In the genomic region with DNA sequence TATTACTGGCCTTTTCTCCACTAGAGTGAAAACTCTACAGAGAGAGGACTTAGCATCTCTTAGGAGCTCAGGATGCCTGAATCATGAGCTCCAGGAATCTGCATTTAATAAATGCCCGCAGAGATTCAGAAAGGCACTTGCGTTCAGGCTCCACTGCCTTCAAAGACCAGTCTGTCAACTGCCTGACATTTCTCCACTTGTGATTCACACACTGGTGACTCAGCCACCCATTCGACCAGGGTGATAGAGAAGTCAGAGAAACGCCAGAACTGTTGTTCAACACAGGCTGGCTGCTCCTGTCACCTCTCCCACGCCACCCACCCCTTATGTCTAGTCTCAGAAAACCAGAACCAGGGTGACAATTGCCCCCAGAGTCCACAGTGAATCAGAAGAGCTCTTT, we compare ENCODE assay signal across 8 cellular contexts. TPM values are rescaled to one million over a fixed set of nuclear protein-coding genes. Genes with fewer than 3 reads are reported as not detected.
DNase-seq lines count a peak whose midpoint lies in the region; ATAC-seq and TF ChIP-seq lines count a peak whose summit lies in the region.

No MANE protein-coding gene starts in this region.

- no peaks in the 10 kb centered on the region for H3K36me3 ChIP-seq in OCI-LY7 (ENCODE audit: insufficient read depth, low read length)
- no peaks in the 10 kb centered on the region for H3K36me3 ChIP-seq in stomach

- no peak overlapping the region for H3K27ac ChIP-seq in OCI-LY7 (ENCODE audit: low read depth, low read length, poor library complexity, severe bottlenecking)
- peak overlapping the region in 4 of 5 donors; percentile 46 to 84 (median 62) for H3K27ac ChIP-seq in stomach

- no peaks in the 10 kb centered on the region for H4K20me1 ChIP-seq in OCI-LY7 (ENCODE audit: insufficient read depth, low read length)

- intact Hi-C loops in OCI-LY7 (cut with micrococcal nuclease; ENCODE audit: unreplicated experiment): no loop called here
- intact Hi-C loops in stomach (cut with DNase I; ENCODE audit: low total_unique reads): no loop called here

- DNase-seq in NCI-H345 (lab: John Stamatoyannopoulos, UW): peak; percentile 60
- DNase-seq in NCI-H345 treated with DMSO at 0.1 percent for 48 hours (lab: John Stamatoyannopoulos, UW; ENCODE audit: unreplicated experiment): no peak
- DNase-seq in OCI-LY7 (ENCODE audit: low spot score): no peak
- peak; percentile 82 for DNase-seq in activated naive CD8-positive, alpha-beta T cell treated with anti-CD3 and anti-CD28 coated beads, Interleukin-2, amount 50 U/mL, for 24 hours
- peak; percentile 50 to 88 for DNase-seq in lung microvascular endothelial cell (ENCODE audit: low read depth in 2 of 2)
- peak; percentile 45 for DNase-seq in stomach
- DNase-seq in GOT3 (lab: John Stamatoyannopoulos, UW): no peak

- H3K4me2 ChIP-seq in OCI-LY7 (ENCODE audit: low read length): peak overlapping the region; percentile 11; the same call in 1 of the 2 replicates

- peak overlapping the region; percentile 47 for H3K4me3 Mint-ChIP-seq in activated naive CD8-positive, alpha-beta T cell treated with anti-CD3 and anti-CD28 coated beads, Interleukin-2, amount 50 U/mL, for 24 hours

- H3K4me1 ChIP-seq in OCI-LY7 (ENCODE audit: insufficient read depth, low read length, poor library complexity, severe bottlenecking) (peaks cover 15% of the 10 kb centered on the region), stomach (peaks cover 13 to 37% (median 20%) of the 10 kb centered on the region in 4 donors)

- peaks cover 60% of the 10 kb centered on the region for H3K4me1 Mint-ChIP-seq in activated naive CD8-positive, alpha-beta T cell treated with anti-CD3 and anti-CD28 coated beads, Interleukin-2, amount 50 U/mL, for 24 hours

- no peaks in the 10 kb centered on the region for H3K27me3 ChIP-seq in stomach

- H3K27ac Mint-ChIP-seq in activated naive CD8-positive, alpha-beta T cell treated with anti-CD3 and anti-CD28 coated beads, Interleukin-2, amount 50 U/mL, for 24 hours: peak overlapping the region; percentile 74

- TF ChIP-seq POLR2A in stomach (IDR thresholded peaks at IDR 0.05): no peak

- no peaks in the 10 kb centered on the region for H3K36me3 Mint-ChIP-seq in activated naive CD8-positive, alpha-beta T cell treated with anti-CD3 and anti-CD28 coated beads, Interleukin-2, amount 50 U/mL, for 24 hours (ENCODE audit: low read depth)

- no peak overlapping the region for H3K4me3 ChIP-seq in OCI-LY7 (ENCODE audit: low read depth, low read length, poor library complexity, severe bottlenecking)
- H3K4me3 ChIP-seq in stomach: no peak overlapping the region

- no peaks in the 10 kb centered on the region for H3K27me3 Mint-ChIP-seq in activated naive CD8-positive, alpha-beta T cell treated with anti-CD3 and anti-CD28 coated beads, Interleukin-2, amount 50 U/mL, for 24 hours

- H3K9me2 ChIP-seq in OCI-LY7 (ENCODE audit: insufficient read depth, low read length): no peaks in the 10 kb centered on the region

- TF ChIP-seq CTCF in OCI-LY7 (conservative IDR thresholded peaks at IDR 0.05; ENCODE audit: low read length) (no peak), stomach (IDR thresholded peaks at IDR 0.05) (no peak)

- CTCF ChIA-PET in OCI-LY7 (lab: Charles Lee; ENCODE audit: unreplicated experiment): interaction anchor here (0.6 to 1.0 kb wide), 2 partner anchors 26 to 1029 kb away, joined by 4 read pairs; no protein-coding TSS in a partner anchor

- no TSS peak for BruUV-seq in OCI-LY7 (replicated peaks; lab: Mats Ljungman, UMichigan)

- POLR2A ChIA-PET in OCI-LY7 (lab: Charles Lee): interaction anchor here (0.6 to 1.8 kb wide), 5 partner anchors 9 to 60 kb away, joined by 3 to 17 read pairs (median 4); no protein-coding TSS in a partner anchor

- peak overlapping the region; percentile 73; the same call in 1 of the 2 replicates for H2AFZ ChIP-seq in OCI-LY7 (ENCODE audit: low read length)

- no peak for TF ChIP-seq EP300 in stomach (IDR thresholded peaks at IDR 0.05)

- WGBS in stomach, 5 donors: 22 to 33% (median 30%) methylated on average over 5 of the region's 5 CpGs

- H3K9me3 Mint-ChIP-seq in activated naive CD8-positive, alpha-beta T cell treated with anti-CD3 and anti-CD28 coated beads, Interleukin-2, amount 50 U/mL, for 24 hours: no peaks in the 10 kb centered on the region

- peak; percentile 98 for ATAC-seq in activated naive CD8-positive, alpha-beta T cell treated with anti-CD3 and anti-CD28 coated beads, Interleukin-2, amount 50 U/mL, for 24 hours
- no peak for ATAC-seq in GM21526 (IDR thresholded peaks at IDR 0.05; ENCODE audit: low FRiP score, unreplicated experiment)

- H3K9me3 ChIP-seq in OCI-LY7 (ENCODE audit: low read length): no peaks in the 10 kb centered on the region
- no peaks in the 10 kb centered on the region for H3K9me3 ChIP-seq in stomach

- H3K79me2 ChIP-seq in OCI-LY7 (ENCODE audit: insufficient read depth, low read depth, low read length): no peaks in the 10 kb centered on the region

RNA-seq across cellular contexts. Expression of a gene that starts 26.9 kb away (rescaled TPM):
- 110 and 117 TPM in 2 replicates for total RNA-seq in OCI-LY7 (2014; rRNA removed; shearing (Covaris generic))
- total RNA-seq in OCI-LY7 (2022) (288 and 297 TPM in 2 replicates), lung microvascular endothelial cell (96.5 and 119 TPM in 2 replicates), stomach (100 to 1,000 TPM in 2 of 5 donors, 10 to 100 TPM in 3; 47.8 to 159 (median 83.4) TPM)
- 10 to 100 TPM in 1 of 3 donors, 1 to 10 TPM in 2; 6.9 to 25.5 (median 6.9) TPM for polyA plus RNA-seq in stomach

Comparison
In these comparisons a context has a peak if more than half of its experiments do, and no peak if none do; other contexts are left out.
1. DNase-seq: peak in NCI-H345 (single experiment), activated naive CD8-positive, alpha-beta T cell treated with anti-CD3 and anti-CD28 coated beads, Interleukin-2, amount 50 U/mL, for 24 hours (single experiment), lung microvascular endothelial cell (2 of 2) and stomach (single experiment); none in NCI-H345 treated with DMSO at 0.1 percent for 48 hours (single experiment), OCI-LY7 (single experiment) and GOT3 (single experiment).